18 cellular contexts compared by ENCODE assay signal in the genomic region with DNA sequence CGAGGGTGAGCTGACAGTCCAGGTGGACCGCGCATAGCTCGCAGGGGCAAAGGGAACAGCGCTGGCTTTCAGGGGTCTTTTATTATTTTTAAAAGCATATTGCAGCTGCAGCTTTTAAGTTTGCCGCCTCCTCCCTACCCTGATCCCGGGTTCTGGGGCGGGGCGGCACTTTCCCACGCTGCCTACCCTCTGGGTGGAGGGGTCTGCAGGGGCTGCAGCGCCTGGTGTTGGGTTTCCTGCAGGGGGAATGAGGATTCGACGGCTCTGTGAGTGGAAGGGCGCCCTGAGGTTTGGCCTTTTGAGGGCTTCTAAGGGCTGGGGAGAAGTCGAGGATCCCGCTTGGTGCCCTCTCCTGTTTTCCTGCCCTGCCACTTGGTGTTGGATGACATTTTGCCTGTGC.
DNase-seq lines count a peak whose midpoint lies in the region; ATAC-seq and TF ChIP-seq lines count a peak whose summit lies in the region.
"Had no signal": no experiment of that assay in that cellular context is flagged by ENCODE, and none has a peak within 500 bp of the region (broad histone marks: within the 10 kb centered on the region; RNA-seq: fewer than 3 reads in every experiment).

No MANE protein-coding gene starts in this region.

- H3K9me2 ChIP-seq in hepatocyte (replicated peaks; ENCODE audit: insufficient read depth): no peaks in the 10 kb centered on the region

- POLR2A ChIA-PET in activated CD8-positive, alpha-beta T cell treated with anti-CD3 and anti-CD28 coated beads, Interleukin-2, amount 10 ng/mL, durations not matched to agents 7 days and 5 days (lab: Charles Lee): no interaction called here

- H3K4me1 ChIP-seq in hepatocyte (ENCODE audit: insufficient read depth): no peaks in the 10 kb centered on the region

- peaks cover 10% of the 10 kb centered on the region for H3K27me3 Mint-ChIP-seq in T-helper 1 cell treated with Interleukin-12 subunit alpha and Interleukin-12 subunit beta and Interleukin-4 antibody, amounts not matched to agents 30 μg/mL and 1 μg/mL, for 36 hours (ENCODE audit: low read depth)
- no peaks in the 10 kb centered on the region for H3K27me3 Mint-ChIP-seq in activated CD8-positive, alpha-beta T cell treated with anti-CD3 and anti-CD28 coated beads, Interleukin-2, amount 10 ng/mL, durations not matched to agents 7 days and 5 days (ENCODE audit: low read depth)
- H3K27me3 Mint-ChIP-seq in progenitor cell of endocrine pancreas: peaks cover 7% of the 10 kb centered on the region

- H2AFZ ChIP-seq in hepatocyte: no peak overlapping the region

- H3K9me3 Mint-ChIP-seq in T-helper 1 cell treated with Interleukin-12 subunit alpha and Interleukin-12 subunit beta and Interleukin-4 antibody, amounts not matched to agents 30 μg/mL and 1 μg/mL, for 36 hours: no peaks in the 10 kb centered on the region
- H3K9me3 Mint-ChIP-seq in activated CD8-positive, alpha-beta T cell treated with anti-CD3 and anti-CD28 coated beads, Interleukin-2, amount 10 ng/mL, durations not matched to agents 7 days and 5 days (ENCODE audit: insufficient read depth): no peaks in the 10 kb centered on the region
- no peaks in the 10 kb centered on the region for H3K9me3 Mint-ChIP-seq in progenitor cell of endocrine pancreas (ENCODE audit: low read depth)
- H3K9me3 Mint-ChIP-seq: activated CD4-positive, alpha-beta T cell treated with anti-CD3 and anti-CD28 coated beads, Interleukin-2, amount 10 ng/mL, durations not matched to agents 7 days and 5 days; T-helper 2 cell treated with Interferon-gamma antibody and Interleukin-4, amounts not matched to agents 5 μg/mL and 100 μg/mL, for 36 hours had no signal

- peaks cover 3% of the 10 kb centered on the region for H3K36me3 Mint-ChIP-seq in T-helper 1 cell treated with Interleukin-12 subunit alpha and Interleukin-12 subunit beta and Interleukin-4 antibody, amounts not matched to agents 30 μg/mL and 1 μg/mL, for 36 hours (ENCODE audit: low read depth)
- H3K36me3 Mint-ChIP-seq in activated CD8-positive, alpha-beta T cell treated with anti-CD3 and anti-CD28 coated beads, Interleukin-2, amount 10 ng/mL, durations not matched to agents 7 days and 5 days (ENCODE audit: low read depth): no peaks in the 10 kb centered on the region
- peaks cover 14% of the 10 kb centered on the region for H3K36me3 Mint-ChIP-seq in progenitor cell of endocrine pancreas (ENCODE audit: insufficient read depth)
- H3K36me3 Mint-ChIP-seq: CD14-positive monocyte had no signal

- CTCF ChIA-PET in activated CD8-positive, alpha-beta T cell treated with anti-CD3 and anti-CD28 coated beads, Interleukin-2, amount 10 ng/mL, durations not matched to agents 7 days and 5 days (lab: Charles Lee): no interaction called here

- no peak for DNase-seq in T-helper 1 cell
- DNase-seq in activated CD8-positive, alpha-beta T cell treated with anti-CD3 and anti-CD28 coated beads, Interleukin-2, amount 10 ng/mL, durations not matched to agents 7 days and 5 days: no peak
- DNase-seq in hepatocyte (ENCODE audit: low spot score): no peak
- DNase-seq in progenitor cell of endocrine pancreas (ENCODE audit: low spot score, unreplicated experiment): no peak
- DNase-seq in NOMO-1 (lab: John Stamatoyannopoulos, UW; ENCODE audit: unreplicated experiment in 2 of 2): no peak
- DNase-seq: activated CD4-positive, alpha-beta T cell treated with anti-CD3 and anti-CD28 coated beads, Interleukin-2, amount 10 ng/mL, durations not matched to agents 7 days and 5 days; activated effector memory CD4-positive, alpha-beta T cell treated with anti-CD3 and anti-CD28 coated beads, Interleukin-2, amount 50 U/mL, for 16 hours; DND-41; gastrocnemius medialis; kidney; midbrain; MV-4-11; NCI-H2081 treated with DMSO at 0.1 percent for 48 hours had no signal

- H3K27ac ChIP-seq in hepatocyte: no peak overlapping the region
- H3K27ac ChIP-seq: gastrocnemius medialis had no signal

- H3K27ac Mint-ChIP-seq in T-helper 1 cell treated with Interleukin-12 subunit alpha and Interleukin-12 subunit beta and Interleukin-4 antibody, amounts not matched to agents 30 μg/mL and 1 μg/mL, for 36 hours: no peak overlapping the region
- H3K27ac Mint-ChIP-seq in activated CD8-positive, alpha-beta T cell treated with anti-CD3 and anti-CD28 coated beads, Interleukin-2, amount 10 ng/mL, durations not matched to agents 7 days and 5 days: no peak overlapping the region
- peak overlapping the region; percentile 81 for H3K27ac Mint-ChIP-seq in progenitor cell of endocrine pancreas
- H3K27ac Mint-ChIP-seq: activated CD4-positive, alpha-beta T cell treated with anti-CD3 and anti-CD28 coated beads, Interleukin-2, amount 10 ng/mL, durations not matched to agents 7 days and 5 days; CD14-positive monocyte had no signal

- H3K4me2 ChIP-seq in hepatocyte: peak overlapping the region; percentile 79

- H3K79me2 ChIP-seq in hepatocyte: no peaks in the 10 kb centered on the region

- no peaks in the 10 kb centered on the region for H4K20me1 ChIP-seq in hepatocyte (ENCODE audit: insufficient read depth, poor library complexity, severe bottlenecking)

- H3K27me3 ChIP-seq in hepatocyte: peaks cover 7% of the 10 kb centered on the region

- TF ChIP-seq CTCF in hepatocyte (IDR thresholded peaks at IDR 0.05; ENCODE audit: poor library complexity) (no peak), progenitor cell of endocrine pancreas (IDR thresholded peaks at IDR 0.05; ENCODE audit: unreplicated experiment) (no peak)

- H3K4me1 Mint-ChIP-seq in T-helper 1 cell treated with Interleukin-12 subunit alpha and Interleukin-12 subunit beta and Interleukin-4 antibody, amounts not matched to agents 30 μg/mL and 1 μg/mL, for 36 hours (ENCODE audit: low read depth): peaks cover 21% of the 10 kb centered on the region
- peaks cover 32% of the 10 kb centered on the region for H3K4me1 Mint-ChIP-seq in activated CD8-positive, alpha-beta T cell treated with anti-CD3 and anti-CD28 coated beads, Interleukin-2, amount 10 ng/mL, durations not matched to agents 7 days and 5 days (ENCODE audit: low read depth)
- peaks cover 28% of the 10 kb centered on the region for H3K4me1 Mint-ChIP-seq in progenitor cell of endocrine pancreas (ENCODE audit: low read depth)

- H3K9me3 ChIP-seq in hepatocyte (ENCODE audit: low read depth): no peaks in the 10 kb centered on the region
- H3K9me3 ChIP-seq: gastrocnemius medialis had no signal

- H3K36me3 ChIP-seq in hepatocyte (replicated peaks; ENCODE audit: insufficient read depth, low read depth): no peaks in the 10 kb centered on the region
- H3K36me3 ChIP-seq: gastrocnemius medialis had no signal

- H3K4me3 ChIP-seq in hepatocyte: no peak overlapping the region

- 58% methylated on average over 16 of the region's 16 CpGs for WGBS in hepatocyte (ENCODE audit: low lambda C conversion rate, missing lambda C conversion rate)

- no peak for ATAC-seq in activated CD8-positive, alpha-beta T cell treated with anti-CD3 and anti-CD28 coated beads, Interleukin-2, amount 10 ng/mL, durations not matched to agents 7 days and 5 days
- no peak for ATAC-seq in GM18868 (IDR thresholded peaks at IDR 0.05; ENCODE audit: unreplicated experiment)
- no peak for ATAC-seq in GM21825 (IDR thresholded peaks at IDR 0.05; ENCODE audit: unreplicated experiment)
- ATAC-seq: gastrocnemius medialis had no signal

- H3K4me3 Mint-ChIP-seq in T-helper 1 cell treated with Interleukin-12 subunit alpha and Interleukin-12 subunit beta and Interleukin-4 antibody, amounts not matched to agents 30 μg/mL and 1 μg/mL, for 36 hours: peak overlapping the region; percentile 44
- peak overlapping the region; percentile 51 for H3K4me3 Mint-ChIP-seq in activated CD8-positive, alpha-beta T cell treated with anti-CD3 and anti-CD28 coated beads, Interleukin-2, amount 10 ng/mL, durations not matched to agents 7 days and 5 days
- H3K4me3 Mint-ChIP-seq in progenitor cell of endocrine pancreas (ENCODE audit: low read depth): peak overlapping the region; percentile 46
